Comparison of ENCODE assay signal across 8 cellular contexts in genomic region chr20:62791301-62792181, GRCh38. TPM values are rescaled to one million over a fixed set of nuclear protein-coding genes. Genes with fewer than 3 reads are reported as not detected.
DNase-seq lines count a peak whose midpoint lies in the region; ATAC-seq, FAIRE-seq and TF ChIP-seq lines count a peak whose summit lies in the region.

No MANE protein-coding gene starts in this region.

- H3K9me3 Mint-ChIP-seq in T-helper 1 cell treated with Interleukin-12 subunit alpha and Interleukin-12 subunit beta and Interleukin-4 antibody, amounts not matched to agents 30 μg/mL and 1 μg/mL, for 36 hours, result no peaks in the 10 kb centered on the region

- H3K4me3 Mint-ChIP-seq in T-helper 1 cell treated with Interleukin-12 subunit alpha and Interleukin-12 subunit beta and Interleukin-4 antibody, amounts not matched to agents 30 μg/mL and 1 μg/mL, for 36 hours, result no peak overlapping the region

- ATAC-seq in right cardiac atrium (peak in 1 of 2 donors; percentile 6), sciatic nerve (peak; percentile 27), HG03469 (IDR thresholded peaks at IDR 0.05; ENCODE audit: unreplicated experiment) (no peak), HG02970 (IDR thresholded peaks at IDR 0.05; ENCODE audit: low FRiP score, unreplicated experiment) (no peak)

- H3K4me1 ChIP-seq in right cardiac atrium (ENCODE audit: control insufficient read depth, insufficient read depth, low read length), result peaks cover 7% of the 10 kb centered on the region

- no peaks in the 10 kb centered on the region for H3K9me3 ChIP-seq in right cardiac atrium (ENCODE audit: control insufficient read depth, low read length)

- intact Hi-C loops in right cardiac atrium (cut with DNase I), result loop anchor here (2.0 to 10.0 kb wide), 4 partner anchors 119 to 287 kb away; no protein-coding TSS in a partner anchor
- intact Hi-C loops in sciatic nerve (cut with DNase I), result loop anchor here (5.0 kb wide), 1 partner anchor 124 kb away; no protein-coding TSS in a partner anchor

- peak overlapping the region; percentile 70 for H3K27ac Mint-ChIP-seq in T-helper 1 cell treated with Interleukin-12 subunit alpha and Interleukin-12 subunit beta and Interleukin-4 antibody, amounts not matched to agents 30 μg/mL and 1 μg/mL, for 36 hours

- no peaks in the 10 kb centered on the region for H3K36me3 Mint-ChIP-seq in T-helper 1 cell treated with Interleukin-12 subunit alpha and Interleukin-12 subunit beta and Interleukin-4 antibody, amounts not matched to agents 30 μg/mL and 1 μg/mL, for 36 hours (ENCODE audit: low read depth)

- peaks cover 19% of the 10 kb centered on the region for H3K4me1 Mint-ChIP-seq in T-helper 1 cell treated with Interleukin-12 subunit alpha and Interleukin-12 subunit beta and Interleukin-4 antibody, amounts not matched to agents 30 μg/mL and 1 μg/mL, for 36 hours (ENCODE audit: low read depth)

- H3K4me3 ChIP-seq in right cardiac atrium (ENCODE audit: low read length), result no peak overlapping the region

- no peak for FAIRE-seq in GM12892 (lab: Jason Lieb, UNC)

- peaks cover 5% of the 10 kb centered on the region for H3K27me3 Mint-ChIP-seq in T-helper 1 cell treated with Interleukin-12 subunit alpha and Interleukin-12 subunit beta and Interleukin-4 antibody, amounts not matched to agents 30 μg/mL and 1 μg/mL, for 36 hours (ENCODE audit: low read depth)

- DNase-seq in GM12892 (ENCODE audit: insufficient read length) (peak; percentile 64), NCI-H1930 (lab: John Stamatoyannopoulos, UW) (peak; percentile 91 to 94), amygdala (lab: John Stamatoyannopoulos, UW) (peak; percentile 24 to 93 (median 76)), right cardiac atrium (peak; percentile 81 to 91 (median 89)), sciatic nerve (ENCODE audit: low spot score) (peak; percentile 88)

- no peak for TF ChIP-seq POLR2A in GM12892 (IDR thresholded peaks at IDR 0.05; ENCODE audit: low read depth, low read length)

- no peaks in the 10 kb centered on the region for H3K27me3 ChIP-seq in right cardiac atrium (ENCODE audit: control insufficient read depth, insufficient read depth)

- 30% methylated on average over 23 of the region's 23 CpGs for WGBS in right cardiac atrium

- H3K27ac ChIP-seq in right cardiac atrium (ENCODE audit: low read length), result no peak overlapping the region

RNA-seq across cellular contexts. Expression of gene MRGBP, which starts 4.7 kb away (rescaled TPM):
- polyA plus RNA-seq in GM12892 (2012; ENCODE audit: missing spikeins), result 9.6 TPM
- total RNA-seq in right cardiac atrium (10 to 100 TPM in 1 of 4 donors, 1 to 10 TPM in 3; 8.3 to 10.9 (median 8.6) TPM), sciatic nerve (10.4 TPM)
- polyA plus RNA-seq in right cardiac atrium, result 12.1 TPM

RNA-seq across cellular contexts. Expression of gene OGFR, which starts 13.1 kb away (rescaled TPM):
- 11.1 TPM for polyA plus RNA-seq in GM12892 (2012; ENCODE audit: missing spikeins)
- total RNA-seq in right cardiac atrium (10 to 100 TPM; 21.0 to 29.6 (median 24.2) TPM), sciatic nerve (52.7 TPM)
- 26.6 TPM for polyA plus RNA-seq in right cardiac atrium

RNA-seq across cellular contexts. Expression of gene COL9A3, which starts 25.3 kb away (rescaled TPM):
- 0.66 TPM for polyA plus RNA-seq in GM12892 (2012; ENCODE audit: missing spikeins)
- total RNA-seq in right cardiac atrium (1 to 10 TPM; 4.3 to 6.9 (median 5.6) TPM), sciatic nerve (69.6 TPM)
- 13.0 TPM for polyA plus RNA-seq in right cardiac atrium
